Comparison of ENCODE assay signal across 30 cellular contexts in the genomic region with DNA sequence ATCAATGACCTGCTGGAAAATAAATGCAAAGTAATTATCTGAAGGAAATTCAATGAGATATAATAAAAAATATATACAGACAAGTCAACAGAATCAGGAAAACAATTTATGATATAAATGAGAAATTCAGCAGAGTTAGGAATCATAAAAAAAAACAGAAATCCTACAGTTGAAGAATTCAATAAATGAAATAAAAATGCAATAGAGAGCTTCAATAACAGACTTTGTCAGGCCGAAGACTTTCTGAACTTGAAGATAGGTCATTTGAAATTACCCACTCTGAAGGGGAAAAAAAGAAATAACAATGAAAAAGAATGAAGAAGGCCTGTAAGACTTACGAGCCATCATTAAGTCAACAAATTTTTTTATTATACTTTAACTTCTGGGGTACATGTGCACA. TPM values are rescaled to one million over a fixed set of nuclear protein-coding genes. Genes with fewer than 3 reads are reported as not detected.
"Had no signal": no experiment of that assay in that cellular context is flagged by ENCODE, and none has a peak within 500 bp of the region (broad histone marks: within the 10 kb centered on the region; RNA-seq: fewer than 3 reads in every experiment).

No MANE protein-coding gene starts in this region.

- H3K27me3 Mint-ChIP-seq: stimulated activated memory B cell treated with anti-CD40 and anti-IgM and Interleukin-4, amounts not matched to agents 10 μg/mL and 1 μg/mL and 100 μg/mL, for 72 hours; stimulated activated naive B cell treated with anti-CD40 and anti-IgM and Interleukin-4, amounts not matched to agents 10 μg/mL and 1 μg/mL and 100 μg/mL, for 72 hours; stimulated activated naive CD8-positive, alpha-beta T cell treated with anti-CD3 and anti-CD28 coated beads, Interleukin-15, amount 100 ng/mL, for 72 hours; stimulated activated naive CD8-positive, alpha-beta T cell treated with anti-CD3 and anti-CD28 coated beads, Interleukin-15, Interleukin-2, amounts not matched to agents 100 ng/mL and 50 ng/mL, for 24 hours; type B pancreatic cell had no signal

- H3K36me3 Mint-ChIP-seq: stimulated activated effector memory CD8-positive, alpha-beta T cell treated with anti-CD3 and anti-CD28 coated beads, Interleukin-12 subunit alpha, Interleukin-12 subunit beta, amount 100 ng/mL, for 72 hours had no signal

- H3K4me3 Mint-ChIP-seq: stimulated activated effector memory CD8-positive, alpha-beta T cell treated with anti-CD3 and anti-CD28 coated beads, Interleukin-12 subunit alpha, Interleukin-12 subunit beta, amount 100 ng/mL, for 72 hours; stimulated activated memory B cell treated with anti-CD40 and anti-IgM and Interleukin-4, amounts not matched to agents 10 μg/mL and 1 μg/mL and 100 μg/mL, for 72 hours; stimulated activated naive B cell treated with anti-CD40 and anti-IgM and Interleukin-4, amounts not matched to agents 10 μg/mL and 1 μg/mL and 100 μg/mL, for 72 hours; stimulated activated naive CD8-positive, alpha-beta T cell treated with anti-CD3 and anti-CD28 coated beads, Interleukin-15, amount 100 ng/mL, for 72 hours; stimulated activated naive CD8-positive, alpha-beta T cell treated with anti-CD3 and anti-CD28 coated beads, Interleukin-15, Interleukin-2, amounts not matched to agents 100 ng/mL and 50 ng/mL, for 24 hours; type B pancreatic cell had no signal

- H3K4me1 Mint-ChIP-seq: stimulated activated effector memory CD8-positive, alpha-beta T cell treated with anti-CD3 and anti-CD28 coated beads, Interleukin-12 subunit alpha, Interleukin-12 subunit beta, amount 100 ng/mL, for 72 hours; stimulated activated memory B cell treated with anti-CD40 and anti-IgM and Interleukin-4, amounts not matched to agents 10 μg/mL and 1 μg/mL and 100 μg/mL, for 72 hours; stimulated activated naive B cell treated with anti-CD40 and anti-IgM and Interleukin-4, amounts not matched to agents 10 μg/mL and 1 μg/mL and 100 μg/mL, for 72 hours; stimulated activated naive CD8-positive, alpha-beta T cell treated with anti-CD3 and anti-CD28 coated beads, Interleukin-15, amount 100 ng/mL, for 72 hours had no signal

- H3K27ac Mint-ChIP-seq: stimulated activated effector memory CD8-positive, alpha-beta T cell treated with anti-CD3 and anti-CD28 coated beads, Interleukin-12 subunit alpha, Interleukin-12 subunit beta, amount 100 ng/mL, for 72 hours; stimulated activated memory B cell treated with anti-CD40 and anti-IgM and Interleukin-4, amounts not matched to agents 10 μg/mL and 1 μg/mL and 100 μg/mL, for 72 hours; stimulated activated naive B cell treated with anti-CD40 and anti-IgM and Interleukin-4, amounts not matched to agents 10 μg/mL and 1 μg/mL and 100 μg/mL, for 72 hours; stimulated activated naive CD8-positive, alpha-beta T cell treated with anti-CD3 and anti-CD28 coated beads, Interleukin-15, amount 100 ng/mL, for 72 hours; stimulated activated naive CD8-positive, alpha-beta T cell treated with anti-CD3 and anti-CD28 coated beads, Interleukin-15, Interleukin-2, amounts not matched to agents 100 ng/mL and 50 ng/mL, for 24 hours; type B pancreatic cell had no signal

- H3K9me3 ChIP-seq: testis, thyroid gland had no signal

- DNase-seq: stimulated activated CD4-positive, alpha-beta T cell treated with anti-CD3 and anti-CD28 coated beads, Interleukin-2, amount 100 ng/mL, for 48 hours; stimulated activated CD4-positive, alpha-beta T cell treated with anti-CD3 and anti-CD28 coated beads, Interleukin-4, amount 100 ng/mL, for 1 hour; stimulated activated CD4-positive, alpha-beta T cell treated with anti-CD3 and anti-CD28 coated beads, Interleukin-4, amount 100 ng/mL, for 24 hours; stimulated activated CD4-positive, alpha-beta T cell treated with anti-CD3 and anti-CD28 coated beads, Interleukin-4, amount 100 ng/mL, for 4 hours; stimulated activated CD8-positive, alpha-beta memory T cell treated with anti-CD3 and anti-CD28 coated beads, Interleukin-4, amount 100 ng/mL, for 48 hours; stimulated activated naive B cell treated with anti-CD40 and anti-IgM and Interleukin-4, amounts not matched to agents 10 μg/mL and 1 μg/mL and 100 μg/mL, for 72 hours; stimulated activated naive CD4-positive, alpha-beta T cell; stimulated activated naive CD4-positive, alpha-beta T cell treated with Interleukin-2 at 50 U/mL for 16 hours; stimulated activated naive CD8-positive, alpha-beta T cell treated with anti-CD3 and anti-CD28 coated beads, Interleukin-15, amount 100 ng/mL, for 72 hours; stimulated activated naive CD8-positive, alpha-beta T cell treated with anti-CD3 and anti-CD28 coated beads, Interleukin-15, Interleukin-2, amounts not matched to agents 100 U/mL and 50 U/mL, for 24 hours; stomach; substantia nigra; testis; thyroid gland; tibial artery; transverse colon; trophoblast cell; upper lobe of left lung; upper lobe of right lung; uterus had no signal

- ATAC-seq: stimulated activated effector memory CD8-positive, alpha-beta T cell treated with anti-CD3 and anti-CD28 coated beads, Interleukin-12 subunit alpha, Interleukin-12 subunit beta, amount 100 ng/mL, for 72 hours; stimulated activated memory B cell treated with anti-CD40 and anti-IgM and Interleukin-4, amounts not matched to agents 10 μg/mL and 1 μg/mL and 100 μg/mL, for 72 hours; stimulated activated naive B cell treated with anti-CD40 and anti-IgM and Interleukin-4, amounts not matched to agents 10 μg/mL and 1 μg/mL and 100 μg/mL, for 72 hours; stimulated activated naive CD8-positive, alpha-beta T cell treated with anti-CD3 and anti-CD28 coated beads, Interleukin-15, amount 100 ng/mL, for 72 hours; stimulated activated naive CD8-positive, alpha-beta T cell treated with anti-CD3 and anti-CD28 coated beads, Interleukin-15, Interleukin-2, amounts not matched to agents 100 U/mL and 50 U/mL, for 24 hours; upper lobe of right lung had no signal

- H3K27ac ChIP-seq: stomach, suprapubic skin, testis, thoracic aorta, thyroid gland, tibial artery, tibial nerve, transverse colon, upper lobe of left lung, upper lobe of right lung, uterus, vagina had no signal

- H3K4me3 ChIP-seq: stomach, suprapubic skin, testis, thoracic aorta, thyroid gland, tibial artery, tibial nerve, transverse colon, upper lobe of left lung, upper lobe of right lung, uterus, vagina had no signal

- H3K4me1 ChIP-seq: stomach, suprapubic skin, testis, thyroid gland, tibial artery, tibial nerve, upper lobe of left lung, upper lobe of right lung, uterus, vagina had no signal

- H3K36me3 ChIP-seq: thyroid gland, uterus had no signal

- H3K27me3 ChIP-seq: stomach, suprapubic skin, testis, thyroid gland, tibial artery, tibial nerve, transverse colon, upper lobe of left lung, upper lobe of right lung, uterus, vagina had no signal

RNA-seq across cellular contexts. Expression of gene GARIN2, which starts 15.5 kb away (rescaled TPM):
- total RNA-seq: stomach, subcutaneous adipose tissue, thyroid gland, tibial nerve, transverse colon, urinary bladder, uterus, vagina had no signal
- polyA plus RNA-seq: stomach had no signal
